Comparison of ENCODE assay signal across 1 cellular context in genomic region chr17:82872591-82873520, GRCh38.
TF ChIP-seq lines count a peak whose summit lies in the region.

No MANE protein-coding gene starts in this region.

TF ChIP-seq in GM12878, 131 proteins besides CTCF, POLR2A, EP300 and RAD21 (continued from another document):
- no peak for TF ChIP-seq ZBTB33 (IDR thresholded peaks at IDR 0.05)
- TF ChIP-seq POU2F2 (IDR thresholded peaks at IDR 0.05; ENCODE audit: borderline replicate concordance, low read depth, low read length), result no peak
- no peak for TF ChIP-seq CBFB (IDR thresholded peaks at IDR 0.05; ENCODE audit: low read depth)
- peak in 1 of 2 experiments; percentile 44; a peak in 1 of 4 replicates for TF ChIP-seq ETV6 (conservative IDR thresholded peaks at IDR 0.05 in 1 of 2, IDR thresholded peaks at IDR 0.05 in 1 of 2; ENCODE audit: borderline replicate concordance in 1 of 2, low read depth in 1 of 2)
- TF ChIP-seq RELA (IDR thresholded peaks at IDR 0.05; ENCODE audit: borderline replicate concordance, partially characterized antibody), result no peak
- TF ChIP-seq HDAC2 (IDR thresholded peaks at IDR 0.05), result no peak
- no peak for TF ChIP-seq USF2 (IDR thresholded peaks at IDR 0.05; ENCODE audit: borderline replicate concordance, low read depth, low read length)
- no peak for TF ChIP-seq SP1 (IDR thresholded peaks at IDR 0.05; ENCODE audit: low read depth, low read length)
- peak; percentile 63; the same call in 1 of the 2 replicates for TF ChIP-seq TCF3 (IDR thresholded peaks at IDR 0.05; ENCODE audit: borderline replicate concordance, insufficient read depth, low read depth, low read length)
- no peak for TF ChIP-seq SMAD5 (IDR thresholded peaks at IDR 0.05; ENCODE audit: low read depth)
- TF ChIP-seq YY1 (IDR thresholded peaks at IDR 0.05; ENCODE audit: low read depth, low read length), result no peak
- TF ChIP-seq EED (IDR thresholded peaks at IDR 0.05; ENCODE audit: low read depth), result 0 out of 2 replicates have a peak, but pooled peaks have one; percentile 42
- no peak for TF ChIP-seq EZH2 (IDR thresholded peaks at IDR 0.05; ENCODE audit: borderline replicate concordance, control insufficient read depth, low read depth, low read length)
- no peak for TF ChIP-seq FOS (IDR thresholded peaks at IDR 0.05; ENCODE audit: borderline replicate concordance, extremely low read depth, insufficient read length)
- TF ChIP-seq MLLT1 (IDR thresholded peaks at IDR 0.05), result no peak
- TF ChIP-seq IKZF2 (IDR thresholded peaks at IDR 0.05), result no peak
- TF ChIP-seq ATF7 (IDR thresholded peaks at IDR 0.05; ENCODE audit: low read depth), result no peak
- TF ChIP-seq DPF2 (IDR thresholded peaks at IDR 0.05), result no peak
- TF ChIP-seq STAT1 (conservative IDR thresholded peaks at IDR 0.05), result no peak
- TF ChIP-seq CUX1 (IDR thresholded peaks at IDR 0.05; ENCODE audit: insufficient replicate concordance, low read depth, low read length), result no peak
- no peak for TF ChIP-seq CEBPB (IDR thresholded peaks at IDR 0.05; ENCODE audit: borderline replicate concordance in 1 of 2, low read depth in 2 of 2, low read length in 2 of 2)
- no peak for TF ChIP-seq BCL11A (IDR thresholded peaks at IDR 0.05; ENCODE audit: low read depth, low read length)
- TF ChIP-seq TCF12 (IDR thresholded peaks at IDR 0.05; ENCODE audit: low read depth, low read length), result peak; percentile 85
- no peak for TF ChIP-seq MTA3 (IDR thresholded peaks at IDR 0.05; ENCODE audit: borderline replicate concordance, low read length)
- no peak for TF ChIP-seq POLR2AphosphoS2 (IDR thresholded peaks at IDR 0.05; ENCODE audit: low read depth, low read length)
- TF ChIP-seq GABPA (IDR thresholded peaks at IDR 0.05; ENCODE audit: low read depth), result no peak
- no peak for TF ChIP-seq SKIL (IDR thresholded peaks at IDR 0.05; ENCODE audit: low read depth, poor library complexity, severe bottlenecking)
